7 cellular contexts compared by ENCODE assay signal in the genomic region with DNA sequence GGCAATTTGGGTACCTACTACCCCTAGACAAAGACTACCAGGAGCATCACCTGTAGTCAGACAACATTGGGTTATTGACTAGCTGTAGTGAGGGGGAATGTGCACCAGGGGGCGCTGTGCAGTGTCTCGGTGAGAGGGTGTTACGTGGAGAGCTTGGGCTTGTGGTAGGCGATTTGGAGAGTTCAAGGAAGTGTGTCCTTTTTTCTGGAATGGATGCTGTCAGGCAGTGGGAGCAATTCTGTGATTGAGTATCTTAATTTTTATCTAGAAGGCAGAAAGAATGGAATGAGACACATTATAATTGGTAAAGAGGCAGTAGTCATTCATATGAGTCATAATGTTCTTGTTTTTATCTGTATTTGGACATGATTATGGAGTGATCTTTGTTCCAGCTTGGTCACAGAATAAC.
A peak's percentile ranks its signal among the peaks of the same experiment; 100 is the strongest.
DNase-seq lines count a peak whose midpoint lies in the region; ATAC-seq and TF ChIP-seq lines count a peak whose summit lies in the region.

No MANE protein-coding gene starts in this region.

- no peaks in the 10 kb centered on the region for H3K9me3 ChIP-seq in vagina

- no peak for TF ChIP-seq POLR2A in vagina (IDR thresholded peaks at IDR 0.05)

- no peaks in the 10 kb centered on the region for H3K36me3 ChIP-seq in vagina

- no peaks in the 10 kb centered on the region for H3K27me3 ChIP-seq in vagina

- H3K4me3 ChIP-seq in vagina, result no peak overlapping the region

- H3K4me1 ChIP-seq in vagina, result no peaks in the 10 kb centered on the region

- intact Hi-C loops in vagina (cut with DNase I), result no loop called here

- peak; percentile 73 for ATAC-seq in GM21619 (IDR thresholded peaks at IDR 0.05; ENCODE audit: unreplicated experiment)

- DNase-seq in GM04504 (ENCODE audit: low read depth) (peak; percentile 35), M059J (ENCODE audit: low read depth) (peak; percentile 1), activated T-cell treated with anti-CD3 and anti-CD28 coated beads for 24 hours (ENCODE audit: low read depth) (peak; percentile 15), germinal center (ENCODE audit: low spot score) (peak; percentile 55), vagina (ENCODE audit: extremely low spot score in 2 of 2) (no peak)
- peak; percentile 48 for DNase-seq in stimulated activated CD4-positive, alpha-beta T cell treated with anti-CD3 and anti-CD28 coated beads, Interleukin-1b, Interleukin-23, amount 100 ng/mL, for 48 hours

- no peak overlapping the region for H3K27ac ChIP-seq in vagina

- peak in 1 of 3 experiments; percentile 27 for TF ChIP-seq CTCF in vagina (IDR thresholded peaks at IDR 0.05)

Comparison
In these comparisons a context has a peak if more than half of its experiments do, and no peak if none do; other contexts are left out.
1. DNase-seq: peak in GM04504 (single experiment), M059J (single experiment), activated T-cell treated with anti-CD3 and anti-CD28 coated beads for 24 hours (single experiment), germinal center (single experiment) and stimulated activated CD4-positive, alpha-beta T cell treated with anti-CD3 and anti-CD28 coated beads, Interleukin-1b, Interleukin-23, amount 100 ng/mL, for 48 hours (single experiment); none in vagina (0 of 2).